Comparison of ENCODE assay signal across 8 cellular contexts in genomic region chr1:43991476-43992231, GRCh38.
DNase-seq lines count a peak whose midpoint lies in the region; ATAC-seq, FAIRE-seq and TF ChIP-seq lines count a peak whose summit lies in the region.

TSS of gene CCDC24 (plus strand) at chr1:43991599. CDS start at chr1:43991879, 280 bp downstream.

- peak; percentile 73 for ATAC-seq in GM21528 (IDR thresholded peaks at IDR 0.05; ENCODE audit: low FRiP score, unreplicated experiment)

- FAIRE-seq in D721Med (lab: Jason Lieb, UNC) = no peak

- peak; percentile 59 for TF ChIP-seq POLR2A in Raji (IDR thresholded peaks at IDR 0.05; ENCODE audit: insufficient read depth, low read depth, low read length)

- H3K4me1 ChIP-seq in neuron (ENCODE audit: insufficient read depth, low read length) (peaks cover 22% of the 10 kb centered on the region), subcutaneous abdominal adipose tissue (ENCODE audit: control insufficient read depth in 5 of 5, insufficient read depth in 5 of 5, low read length in 5 of 5) (peaks cover 0 to 26% (median 19%) of the 10 kb centered on the region in 5 donors)

- peak; percentile 82 for DNase-seq in D721Med (ENCODE audit: insufficient read length, low spot score)
- DNase-seq in activated gamma-delta T cell treated with Interleukin-2 at 50 U/mL for 16 hours = peak; percentile 74
- DNase-seq in foreskin melanocyte = peak; percentile 50

- peak within 1 kb of the TSS; percentile 72 for H3K4me3 ChIP-seq in neuron (ENCODE audit: low read length)
- peak within 1 kb of the TSS; percentile 75 to 81 (median 77) for H3K4me3 ChIP-seq in subcutaneous abdominal adipose tissue (ENCODE audit: low read depth in 1 of 5, low read length in 5 of 5)

- no peak; the same call in 1 of the 2 replicates for TF ChIP-seq RAD21 in Ishikawa (IDR thresholded peaks at IDR 0.05; ENCODE audit: low read depth)

- peak within 1 kb of the TSS; percentile 38 to 83 (median 76) for H3K9ac ChIP-seq in subcutaneous abdominal adipose tissue (ENCODE audit: low read length in 5 of 5)

- H3K36me3 ChIP-seq in neuron (ENCODE audit: insufficient read depth, low read length) (no peaks in the 10 kb centered on the region), subcutaneous abdominal adipose tissue (ENCODE audit: control insufficient read depth in 5 of 5, insufficient read depth in 5 of 5, low read length in 5 of 5) (peaks cover 0 to 2% (median 0%) of the 10 kb centered on the region in 5 donors)

- H2AFZ ChIP-seq in neuron (ENCODE audit: low read depth, low read length) = peak within 1 kb of the TSS; percentile 80

- H3K9me3 ChIP-seq in neuron (ENCODE audit: low read length) (no peaks in the 10 kb centered on the region), subcutaneous abdominal adipose tissue (ENCODE audit: control insufficient read depth in 5 of 5, low read length in 5 of 5) (no peaks in the 10 kb centered on the region)

- no peak for TF ChIP-seq CTCF in D721Med (IDR thresholded peaks at IDR 0.05; ENCODE audit: insufficient read depth, missing control alignments)

- TF ChIP-seq EP300 in Ishikawa (IDR thresholded peaks at IDR 0.05; ENCODE audit: borderline replicate concordance) = no peak

- no peaks in the 10 kb centered on the region for H3K27me3 ChIP-seq in neuron (ENCODE audit: insufficient read depth, low read length)
- no peaks in the 10 kb centered on the region for H3K27me3 ChIP-seq in subcutaneous abdominal adipose tissue (ENCODE audit: control insufficient read depth in 5 of 5, insufficient read depth in 4 of 5, low read length in 5 of 5)

- peak within 1 kb of the TSS; percentile 46 for H3K27ac ChIP-seq in subcutaneous abdominal adipose tissue (ENCODE audit: low read depth, low read length)

TF ChIP-seq in Ishikawa, 13 proteins besides CTCF, POLR2A, EP300 and RAD21:
- TF ChIP-seq NFIC (IDR thresholded peaks at IDR 0.05) (peak; percentile 33; the same call in 1 of the 2 replicates), TAF1 (IDR thresholded peaks at IDR 0.05; ENCODE audit: low read depth) (no peak; the same call in 1 of the 2 replicates), REST (IDR thresholded peaks at IDR 0.05; ENCODE audit: low read depth) (no peak), FOXM1 (IDR thresholded peaks at IDR 0.05; ENCODE audit: borderline replicate concordance, low read depth) (no peak), ZBTB7A (IDR thresholded peaks at IDR 0.05; ENCODE audit: low read depth) (0 out of 2 replicates have a peak, but pooled peaks have one; percentile 41), YY1 (IDR thresholded peaks at IDR 0.05; ENCODE audit: low read depth) (no peak), CREB1 (IDR thresholded peaks at IDR 0.05; ENCODE audit: low read depth) (no peak), MAX (IDR thresholded peaks at IDR 0.05) (peak; percentile 73; the same call in 1 of the 2 replicates), TEAD4 (IDR thresholded peaks at IDR 0.05) (no peak), CEBPB (IDR thresholded peaks at IDR 0.05) (no peak), TCF12 (IDR thresholded peaks at IDR 0.05; ENCODE audit: low read depth) (no peak), EGR1 (IDR thresholded peaks at IDR 0.05) (no peak)

Comparison
In these comparisons a context has a peak if more than half of its experiments do, and no peak if none do; other contexts are left out.
1. Peak in every context shown above with its lines: DNase-seq, ATAC-seq, H3K4me3 ChIP-seq and H3K27ac ChIP-seq.